ENCODE assay signal across 8 cellular contexts in genomic region chr7:44883961-44884360, GRCh38. TPM values are rescaled to one million over a fixed set of nuclear protein-coding genes. Genes with fewer than 3 reads are reported as not detected.
DNase-seq lines count a peak whose midpoint lies in the region; ATAC-seq and TF ChIP-seq lines count a peak whose summit lies in the region.

No MANE protein-coding gene starts in this region.

- peak overlapping the region; percentile 64; the same call in 1 of the 2 replicates for H3K9ac ChIP-seq in SU-DHL-6 (ENCODE audit: low read length)

- intact Hi-C loops in sigmoid colon (cut with DNase I), result loop anchor here (2.0 to 10.0 kb wide), 3 partner anchors 87 to 799 kb away; partner anchors contain the start of genes POLM, PPIA and TBRG4
- intact Hi-C loops in aorta (cut with DNase I), result loop anchor here (2.0 to 10.0 kb wide), 2 partner anchors 35 to 101 kb away; partner anchors contain the start of gene H2AZ2 (in 1 of the 2)

- H3K4me1 ChIP-seq in sigmoid colon (peaks cover 0 to 66% (median 56%) of the 10 kb centered on the region in 4 donors), aorta (ENCODE audit: control insufficient read depth in 1 of 2, insufficient read depth in 2 of 2, low read length in 2 of 2) (peaks cover 2 to 15% of the 10 kb centered on the region in 2 donors)

- H3F3A ChIP-seq in SU-DHL-6 (ENCODE audit: insufficient read depth), result peaks cover 41% of the 10 kb centered on the region

- peak overlapping the region; percentile 60 for H3K4me2 ChIP-seq in SU-DHL-6 (ENCODE audit: low read depth, low read length, poor library complexity, severe bottlenecking)

- H3K27ac ChIP-seq in SU-DHL-6 (ENCODE audit: low read depth, low read length), result no peak overlapping the region
- peak overlapping the region; percentile 99 to 100 (median 99) for H3K27ac ChIP-seq in sigmoid colon
- H3K27ac ChIP-seq in aorta (ENCODE audit: low read depth in 1 of 2, low read length in 2 of 2), result peak overlapping the region in 1 of 2 donors; percentile 9
- H3K27ac ChIP-seq in caudate nucleus (ENCODE audit: low read depth, low read length), result no peak overlapping the region

- H3K9me3 ChIP-seq in SU-DHL-6 (ENCODE audit: insufficient read depth, low read length) (peaks cover 5% of the 10 kb centered on the region; the same call in 1 of the 2 replicates), sigmoid colon (no peaks in the 10 kb centered on the region), aorta (ENCODE audit: control insufficient read depth, low read length) (no peaks in the 10 kb centered on the region)

- H2AFZ ChIP-seq in SU-DHL-6 (ENCODE audit: low read depth, low read length, severe bottlenecking), result no peak overlapping the region

- H3K4me3 ChIP-seq in GM12864 (ENCODE audit: low read depth, low read length) (peak overlapping the region; percentile 97), SU-DHL-6 (ENCODE audit: insufficient read depth, low read length, poor library complexity, severe bottlenecking) (peak overlapping the region; percentile 90), fibroblast of villous mesenchyme (ENCODE audit: low read depth, low read length) (peak overlapping the region; percentile 78), sigmoid colon (peak overlapping the region; percentile 82 to 94 (median 92)), aorta (ENCODE audit: low read length in 2 of 2) (peak overlapping the region in 1 of 2 donors; percentile 80)

- 65 to 80% methylated on average over 7 of the region's 7 CpGs for WGBS in sigmoid colon, 2 donors
- 41% methylated on average over 7 of the region's 7 CpGs for WGBS in aorta, 2 donors

- DNase-seq in GM12864 (ENCODE audit: low read depth) (no peak), fibroblast of villous mesenchyme (ENCODE audit: low read depth) (peak; percentile 12), sigmoid colon (no peak), aorta (no peak), caudate nucleus (lab: John Stamatoyannopoulos, UW) (no peak)

- no peaks in the 10 kb centered on the region for H3K9me2 ChIP-seq in SU-DHL-6 (replicated peaks; ENCODE audit: insufficient read depth, low read length)

- H3K79me2 ChIP-seq in SU-DHL-6 (ENCODE audit: insufficient read depth, low read length), result peaks cover 53% of the 10 kb centered on the region

- TF ChIP-seq CTCF in GM12864 (IDR thresholded peaks at IDR 0.05; ENCODE audit: low read depth, low read length, missing control alignments), result no peak
- no peak for TF ChIP-seq CTCF in SU-DHL-6 (IDR thresholded peaks at IDR 0.05; ENCODE audit: insufficient read depth, low read length, poor library complexity, severe bottlenecking)
- no peak for TF ChIP-seq CTCF in fibroblast of villous mesenchyme (IDR thresholded peaks at IDR 0.05; ENCODE audit: insufficient read depth, low read depth, low read length)
- no peak for TF ChIP-seq CTCF in sigmoid colon (IDR thresholded peaks at IDR 0.05)

- TF ChIP-seq EP300 in sigmoid colon (IDR thresholded peaks at IDR 0.05), result no peak

- H3K27me3 ChIP-seq in SU-DHL-6 (ENCODE audit: low read length) (no peaks in the 10 kb centered on the region), sigmoid colon (no peaks in the 10 kb centered on the region), aorta (ENCODE audit: control insufficient read depth in 1 of 2, insufficient read depth in 2 of 2, low read length in 1 of 2) (no peaks in the 10 kb centered on the region)

- H3K36me3 ChIP-seq in SU-DHL-6 (ENCODE audit: low read length), result peaks cover 29% of the 10 kb centered on the region
- no peaks in the 10 kb centered on the region for H3K36me3 ChIP-seq in sigmoid colon
- H3K36me3 ChIP-seq in aorta (ENCODE audit: control insufficient read depth in 1 of 2, insufficient read depth in 2 of 2, low read length in 1 of 2), result no peaks in the 10 kb centered on the region

- H4K20me1 ChIP-seq in SU-DHL-6 (ENCODE audit: low read depth, low read length), result peaks cover 24% of the 10 kb centered on the region

- TF ChIP-seq POLR2A in sigmoid colon (IDR thresholded peaks at IDR 0.05), result no peak

- ATAC-seq in GM21423 (IDR thresholded peaks at IDR 0.05; ENCODE audit: unreplicated experiment), result no peak
- ATAC-seq in aorta (ENCODE audit: low FRiP score), result no peak
- ATAC-seq in HG02623 (IDR thresholded peaks at IDR 0.05; ENCODE audit: unreplicated experiment), result no peak

RNA-seq across cellular contexts. Expression of gene PURB, which starts 1.4 kb away (rescaled TPM):
- 24.5 and 29.8 TPM in 2 replicates for total RNA-seq in fibroblast of villous mesenchyme
- 10 to 100 TPM; 31.4 to 40.3 (median 38.5) TPM for total RNA-seq in sigmoid colon
- polyA plus RNA-seq in sigmoid colon, result 10 to 100 TPM in 1 of 3 donors, 1 to 10 TPM in 2; 4.2 to 10.7 (median 6.0) TPM
- total RNA-seq in aorta, result 10 to 100 TPM; 26.4 to 33.9 TPM
- 1 to 10 TPM; 7.9 to 8.8 TPM for polyA plus RNA-seq in aorta

RNA-seq across cellular contexts. Expression of gene H2AZ2, which starts 36.1 kb away (rescaled TPM):
- total RNA-seq in fibroblast of villous mesenchyme (111 and 118 TPM in 2 replicates), sigmoid colon (100 to 1,000 TPM; 158 to 211 (median 207) TPM), aorta (100 to 1,000 TPM; 129 to 139 TPM)
- polyA plus RNA-seq in sigmoid colon (100 to 1,000 TPM in 2 of 3 donors, 10 to 100 TPM in 1; 97.3 to 140 (median 131) TPM), aorta (100 to 1,000 TPM in 1 of 2 donors, 10 to 100 TPM in 1; 95.1 to 102 TPM)

Comparison
In these comparisons a context has a peak if more than half of its experiments do, and no peak if none do; other contexts are left out.
1. H3K27ac ChIP-seq: peak in sigmoid colon (4 of 4); none in SU-DHL-6 (single experiment) and caudate nucleus (single experiment).